1 cellular context compared by ENCODE assay signal in genomic region chr6:3456395-3456767, GRCh38.
TF ChIP-seq lines count a peak whose summit lies in the region.

No MANE protein-coding gene starts in this region.

TF ChIP-seq in WTC11, 78 proteins besides CTCF, POLR2A, EP300 and RAD21 (continued from another document):
- TF ChIP-seq ARID4B (CRISPR knock-in tag; IDR thresholded peaks at IDR 0.05; ENCODE audit: borderline replicate concordance) (no peak), FOXK1 (CRISPR knock-in tag; IDR thresholded peaks at IDR 0.05) (no peak)
